Comparison of ENCODE assay signal across 14 cellular contexts in the genomic region with DNA sequence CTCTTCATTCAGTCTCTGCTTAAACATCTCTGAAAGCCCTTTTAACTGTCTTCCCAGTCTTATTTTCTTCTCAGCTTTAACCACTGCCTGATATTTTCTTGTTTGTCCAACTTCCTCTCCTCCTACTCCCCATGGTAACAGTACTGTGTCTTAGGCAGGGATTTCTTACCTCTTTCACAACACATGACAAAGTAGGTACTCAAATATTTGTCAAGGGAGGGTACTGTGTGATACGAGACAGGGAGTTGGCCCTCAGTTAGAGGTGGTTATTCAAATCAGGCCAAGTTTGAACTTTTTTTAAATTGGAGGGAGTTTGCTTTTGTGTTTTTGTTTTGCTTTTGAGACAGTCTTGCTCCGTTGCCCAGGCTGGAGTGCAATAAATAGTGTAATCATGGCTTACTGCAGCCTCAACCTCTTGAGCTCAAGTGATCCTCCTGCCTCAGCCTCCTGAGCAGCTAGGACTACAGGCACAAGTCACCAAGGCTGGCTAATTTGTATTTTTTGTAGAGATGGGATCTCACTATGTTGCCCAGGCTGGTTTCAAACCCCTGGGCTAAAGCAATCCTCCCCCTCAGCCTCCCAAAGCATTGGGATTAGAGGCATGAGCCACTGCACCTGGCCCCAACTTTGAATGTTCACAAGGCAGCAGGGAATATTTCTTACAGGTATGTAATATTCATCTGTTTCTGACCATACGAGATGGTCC. TPM values are rescaled to one million over a fixed set of nuclear protein-coding genes. Genes with fewer than 3 reads are reported as not detected.
DNase-seq lines count a peak whose midpoint lies in the region; ATAC-seq and TF ChIP-seq lines count a peak whose summit lies in the region.
"Had no signal": no experiment of that assay in that cellular context is flagged by ENCODE, and none has a peak within 500 bp of the region (broad histone marks: within the 10 kb centered on the region; RNA-seq: fewer than 3 reads in every experiment).

No MANE protein-coding gene starts in this region.

- TF ChIP-seq EP300 in sigmoid colon (IDR thresholded peaks at IDR 0.05) = no peak

- intact Hi-C loops in sigmoid colon (cut with DNase I) = no loop called here

- H3K4me1 ChIP-seq in RWPE2 (ENCODE audit: insufficient read depth, poor library complexity, severe bottlenecking) (peaks cover 35% of the 10 kb centered on the region), hepatocyte (ENCODE audit: insufficient read depth) (peaks cover 14% of the 10 kb centered on the region), sigmoid colon (no peaks in the 10 kb centered on the region)

- H3K27me3 ChIP-seq in RWPE2 (ENCODE audit: insufficient read depth, poor library complexity, severe bottlenecking) = no peaks in the 10 kb centered on the region
- no peaks in the 10 kb centered on the region for H3K27me3 ChIP-seq in hepatocyte
- H3K27me3 ChIP-seq in sigmoid colon = no peaks in the 10 kb centered on the region

- TF ChIP-seq POLR2A in sigmoid colon (IDR thresholded peaks at IDR 0.05) = no peak

- in situ Hi-C loops in GM13977 (cut with MboI; ENCODE audit: low pct_unique_long_range_greater_than_20kb, low sequenced_read_pairs, unreplicated experiment) = no loop called here

- no peak overlapping the region for H2AFZ ChIP-seq in hepatocyte

- H3K27ac ChIP-seq in RWPE2 (ENCODE audit: poor library complexity, severe bottlenecking) = peak overlapping the region; percentile 62
- H3K27ac ChIP-seq in hepatocyte = peak overlapping the region; percentile 96
- H3K27ac ChIP-seq in sigmoid colon = no peak overlapping the region

- ATAC-seq in RWPE2 (ENCODE audit: low read depth) (peak; percentile 82), HG02610 (IDR thresholded peaks at IDR 0.05; ENCODE audit: unreplicated experiment) (no peak)

- no peaks in the 10 kb centered on the region for H3K79me2 ChIP-seq in hepatocyte

- WGBS in hepatocyte (ENCODE audit: low lambda C conversion rate, missing lambda C conversion rate) = 56% methylated on average over 3 of the region's 3 CpGs
- WGBS in sigmoid colon, 2 donors = 24 to 58% methylated on average over 3 of the region's 3 CpGs

- H3K9me3 ChIP-seq in RWPE2 (ENCODE audit: severe bottlenecking) (no peaks in the 10 kb centered on the region), hepatocyte (ENCODE audit: low read depth) (no peaks in the 10 kb centered on the region), sigmoid colon (no peaks in the 10 kb centered on the region)

- no peaks in the 10 kb centered on the region for H3K9me2 ChIP-seq in hepatocyte (replicated peaks; ENCODE audit: insufficient read depth)

- DNase-seq in HuH-7.5 (ENCODE audit: low spot score) (peak; percentile 58), RWPE2 (ENCODE audit: low spot score) (no peak), hepatocyte (ENCODE audit: low spot score) (peak; percentile 74), sigmoid colon (peak; percentile 3), retina (no peak), middle frontal gyrus (ENCODE audit: extremely low spot score, low spot score) (no peak), GM13977 (ENCODE audit: low spot score) (no peak)
- DNase-seq: activated CD4-positive, alpha-beta T cell treated with anti-CD3 and anti-CD28 coated beads for 48 hours; DND-41; foreskin fibroblast; kidney; NCI-H524 treated with DMSO at 0.1 percent for 48 hours; stimulated activated CD4-positive, alpha-beta T cell treated with anti-CD3 and anti-CD28 coated beads, Interleukin-2, amount 100 ng/mL, for 48 hours had no signal

- H3K4me3 ChIP-seq in RWPE2 (ENCODE audit: severe bottlenecking) (no peak overlapping the region), hepatocyte (no peak overlapping the region), sigmoid colon (no peak overlapping the region)

- no peak for TF ChIP-seq CTCF in RWPE2 (IDR thresholded peaks at IDR 0.05; ENCODE audit: poor library complexity, severe bottlenecking)
- TF ChIP-seq CTCF in hepatocyte (IDR thresholded peaks at IDR 0.05; ENCODE audit: poor library complexity) = no peak
- TF ChIP-seq CTCF in sigmoid colon (IDR thresholded peaks at IDR 0.05) = no peak
- TF ChIP-seq CTCF in GM13977 (IDR thresholded peaks at IDR 0.05; ENCODE audit: extremely low read depth, insufficient read depth, missing control alignments) = no peak

- no peaks in the 10 kb centered on the region for H4K20me1 ChIP-seq in hepatocyte (ENCODE audit: insufficient read depth, poor library complexity, severe bottlenecking)

- H3K4me2 ChIP-seq in hepatocyte = peak overlapping the region; percentile 48

- H3K36me3 ChIP-seq in RWPE2 (ENCODE audit: low read depth) (no peaks in the 10 kb centered on the region), hepatocyte (replicated peaks; ENCODE audit: insufficient read depth, low read depth) (no peaks in the 10 kb centered on the region), sigmoid colon (no peaks in the 10 kb centered on the region)

RNA-seq across cellular contexts. Expression of gene KPNA7, which starts 2.5 kb away (rescaled TPM):
- 0.17 and 0.52 TPM in 2 replicates for total RNA-seq in hepatocyte
- 0.66 and 0.76 TPM in 2 replicates for polyA plus RNA-seq in hepatocyte
- not detected for total RNA-seq in sigmoid colon
- polyA plus RNA-seq in sigmoid colon = 1 to 10 TPM in 1 of 3 donors, under 1 TPM in 1, not detected in 1; 0.26 to 1.4 TPM
- total RNA-seq: kidney had no signal

Comparison
In these comparisons a context has a peak if more than half of its experiments do, and no peak if none do; other contexts are left out.
1. DNase-seq: peak in HuH-7.5 (single experiment), hepatocyte (single experiment) and sigmoid colon (single experiment); none in RWPE2 (single experiment), retina (single experiment), middle frontal gyrus (single experiment) and GM13977 (single experiment).
2. H3K27ac ChIP-seq: peak in RWPE2 (single experiment) and hepatocyte (single experiment); none in sigmoid colon (0 of 4).